ENCODE assay signal across 1 cellular context in the genomic region with DNA sequence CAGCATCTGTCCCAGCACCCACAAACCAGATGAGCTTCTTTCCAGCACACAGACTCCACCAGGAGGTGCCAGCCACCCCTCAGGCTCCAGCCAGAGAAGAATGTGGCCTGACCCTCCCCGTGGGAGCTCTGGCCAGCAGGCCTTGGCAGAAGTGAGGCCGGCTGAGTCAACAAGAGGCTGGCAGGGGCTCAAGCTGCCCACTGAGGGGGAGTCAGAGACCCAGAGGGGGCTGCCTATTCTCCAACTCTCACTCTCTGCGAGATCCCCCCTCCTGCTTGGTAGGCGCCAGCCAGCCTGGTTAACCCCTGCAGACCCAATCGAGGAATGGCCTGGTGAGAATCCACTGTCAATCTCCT.
A peak's percentile ranks its signal among the peaks of the same experiment; 100 is the strongest.
TF ChIP-seq lines count a peak whose summit lies in the region.

No MANE protein-coding gene starts in this region.

TF ChIP-seq in A549, 52 proteins besides CTCF, POLR2A, EP300 and RAD21:
- 0 out of 3 replicates have a peak, but pooled peaks have one; percentile 14 for TF ChIP-seq SMC3 (IDR thresholded peaks at IDR 0.05)
- TF ChIP-seq, protein P1, sequence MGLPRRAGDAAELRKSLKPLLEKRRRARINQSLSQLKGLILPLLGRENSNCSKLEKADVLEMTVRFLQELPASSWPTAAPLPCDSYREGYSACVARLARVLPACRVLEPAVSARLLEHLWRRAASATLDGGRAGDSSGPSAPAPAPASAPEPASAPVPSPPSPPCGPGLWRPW (IDR thresholded peaks at IDR 0.05) = no peak
